ENCODE assay signal across 1 cellular context in genomic region chr17:9900744-9901143, GRCh38.
TF ChIP-seq lines count a peak whose summit lies in the region.

No MANE protein-coding gene starts in this region.

TF ChIP-seq in WTC11, 78 proteins besides CTCF, POLR2A, EP300 and RAD21 (continued from another document):
- no peak for TF ChIP-seq USF2 (CRISPR knock-in tag; IDR thresholded peaks at IDR 0.05)
- TF ChIP-seq ZNF512 (CRISPR knock-in tag; IDR thresholded peaks at IDR 0.05; ENCODE audit: borderline replicate concordance), result no peak
TF ChIP-seq in WTC11: peak in this region for 0.
